ENCODE assay signal across 15 cellular contexts in genomic region chr11:29119691-29120328, GRCh38.
DNase-seq lines count a peak whose midpoint lies in the region; ATAC-seq and TF ChIP-seq lines count a peak whose summit lies in the region.
"Had no signal": no experiment of that assay in that cellular context is flagged by ENCODE, and none has a peak within 500 bp of the region (broad histone marks: within the 10 kb centered on the region; RNA-seq: fewer than 3 reads in every experiment).

No MANE protein-coding gene starts in this region.

- H3K4me1 ChIP-seq in body of pancreas: no peaks in the 10 kb centered on the region
- H3K4me1 ChIP-seq: right lobe of liver had no signal

- no peak overlapping the region for H3K27ac ChIP-seq in body of pancreas
- H3K27ac ChIP-seq: 22Rv1, right lobe of liver had no signal

- ATAC-seq in body of pancreas: peak; percentile 9
- ATAC-seq in left colon: peak; percentile 98
- no peak for ATAC-seq in GM21526 (IDR thresholded peaks at IDR 0.05; ENCODE audit: low FRiP score, unreplicated experiment)
- no peak for ATAC-seq in activated T-cell treated with anti-CD3 and anti-CD28 coated beads, Interleukin-2, amount 50 U/mL, for 4 hours
- no peak for ATAC-seq in HG03135 (IDR thresholded peaks at IDR 0.05; ENCODE audit: unreplicated experiment)
- ATAC-seq: right lobe of liver; stimulated activated memory B cell treated with anti-CD40 and anti-IgM and Interleukin-4, amounts not matched to agents 10 μg/mL and 1 μg/mL and 100 μg/mL, for 72 hours had no signal

- H3K36me3 ChIP-seq in body of pancreas (replicated peaks in 1 of 2; ENCODE audit: insufficient read depth in 1 of 2, low read depth in 2 of 2): no peaks in the 10 kb centered on the region
- H3K36me3 ChIP-seq: right lobe of liver had no signal

- H3K27me3 Mint-ChIP-seq in activated T-cell treated with anti-CD3 and anti-CD28 coated beads, Interleukin-2, amount 50 U/mL, for 4 hours (ENCODE audit: low read depth): no peaks in the 10 kb centered on the region
- H3K27me3 Mint-ChIP-seq: activated naive CD8-positive, alpha-beta T cell treated with anti-CD3 and anti-CD28 coated beads, Interleukin-2, amount 10 ng/mL, durations not matched to agents 7 days and 5 days; stimulated activated memory B cell treated with anti-CD40 and anti-IgM and Interleukin-4, amounts not matched to agents 10 μg/mL and 1 μg/mL and 100 μg/mL, for 72 hours had no signal

- no peaks in the 10 kb centered on the region for H3K27me3 ChIP-seq in body of pancreas
- H3K27me3 ChIP-seq: right lobe of liver had no signal

- no peaks in the 10 kb centered on the region for H3K36me3 Mint-ChIP-seq in activated T-cell treated with anti-CD3 and anti-CD28 coated beads, Interleukin-2, amount 50 U/mL, for 4 hours (ENCODE audit: insufficient read depth)
- H3K36me3 Mint-ChIP-seq: activated naive CD8-positive, alpha-beta T cell treated with anti-CD3 and anti-CD28 coated beads, Interleukin-2, amount 10 ng/mL, durations not matched to agents 7 days and 5 days; stimulated activated memory B cell treated with anti-CD40 and anti-IgM and Interleukin-4, amounts not matched to agents 10 μg/mL and 1 μg/mL and 100 μg/mL, for 72 hours had no signal

- DNase-seq in DMS153 (lab: John Stamatoyannopoulos, UW) (peak; percentile 28), DMS153 treated with DMSO at 0.1 percent for 48 hours (lab: John Stamatoyannopoulos, UW; ENCODE audit: unreplicated experiment) (no peak), body of pancreas (no peak), left colon (peak in 1 of 2 donors; percentile 23), LoVo (ENCODE audit: low spot score) (no peak)
- DNase-seq in activated T-cell treated with anti-CD3 and anti-CD28 coated beads, Interleukin-2, amount 50 U/mL, for 4 hours: no peak
- DNase-seq: activated CD4-positive, CD25-positive, alpha-beta regulatory T cell; activated naive CD8-positive, alpha-beta T cell treated with anti-CD3 and anti-CD28 coated beads, Interleukin-2, amount 10 ng/mL, durations not matched to agents 7 days and 5 days; H9; NCI-H526 treated with DMSO at 0.1 percent for 48 hours; right lobe of liver had no signal

- peaks cover 6% of the 10 kb centered on the region for H3K9me3 Mint-ChIP-seq in activated T-cell treated with anti-CD3 and anti-CD28 coated beads, Interleukin-2, amount 50 U/mL, for 4 hours
- H3K9me3 Mint-ChIP-seq: H9 had no signal

- no peak for TF ChIP-seq CTCF in body of pancreas (IDR thresholded peaks at IDR 0.05)

- no peak overlapping the region for H3K4me3 ChIP-seq in body of pancreas
- H3K4me3 ChIP-seq: right lobe of liver had no signal

- 41 to 55% methylated on average over 6 of the region's 6 CpGs for WGBS in body of pancreas, 2 donors

- intact Hi-C loops in body of pancreas (cut with DNase I) (no loop called here), left colon (cut with DNase I, micrococcal nuclease) (no loop called here)

- no peak for TF ChIP-seq POLR2A in body of pancreas (IDR thresholded peaks at IDR 0.05)

- no peaks in the 10 kb centered on the region for H3K9me3 ChIP-seq in body of pancreas
- H3K9me3 ChIP-seq: right lobe of liver had no signal

- no peak overlapping the region for H3K4me3 Mint-ChIP-seq in activated T-cell treated with anti-CD3 and anti-CD28 coated beads, Interleukin-2, amount 50 U/mL, for 4 hours
- H3K4me3 Mint-ChIP-seq: activated naive CD8-positive, alpha-beta T cell treated with anti-CD3 and anti-CD28 coated beads, Interleukin-2, amount 10 ng/mL, durations not matched to agents 7 days and 5 days; H9; stimulated activated memory B cell treated with anti-CD40 and anti-IgM and Interleukin-4, amounts not matched to agents 10 μg/mL and 1 μg/mL and 100 μg/mL, for 72 hours had no signal

- H3K4me1 Mint-ChIP-seq in activated T-cell treated with anti-CD3 and anti-CD28 coated beads, Interleukin-2, amount 50 U/mL, for 4 hours (ENCODE audit: low read depth): no peaks in the 10 kb centered on the region
- H3K4me1 Mint-ChIP-seq: activated naive CD8-positive, alpha-beta T cell treated with anti-CD3 and anti-CD28 coated beads, Interleukin-2, amount 10 ng/mL, durations not matched to agents 7 days and 5 days; stimulated activated memory B cell treated with anti-CD40 and anti-IgM and Interleukin-4, amounts not matched to agents 10 μg/mL and 1 μg/mL and 100 μg/mL, for 72 hours had no signal

Comparison
In these comparisons a context has a peak if more than half of its experiments do, and no peak if none do; other contexts are left out.
1. ATAC-seq: peak in body of pancreas (single experiment) and left colon (single experiment); none in GM21526 (single experiment), activated T-cell treated with anti-CD3 and anti-CD28 coated beads, Interleukin-2, amount 50 U/mL, for 4 hours (0 of 2) and HG03135 (single experiment).